8 cellular contexts compared by ENCODE assay signal in genomic region chr3:187139126-187139894, GRCh38. TPM values are rescaled to one million over a fixed set of nuclear protein-coding genes. Genes with fewer than 3 reads are reported as not detected.
A peak's percentile ranks its signal among the peaks of the same experiment; 100 is the strongest.
DNase-seq lines count a peak whose midpoint lies in the region; ATAC-seq and TF ChIP-seq lines count a peak whose summit lies in the region.

Gene RPL39L, minus strand, starts transcription at chr3:187139496. Its CDS starts 18,196 bp downstream, at chr3:187121300.

- TF ChIP-seq POLR2A in Raji (IDR thresholded peaks at IDR 0.05; ENCODE audit: insufficient read depth, low read depth, low read length) = peak; percentile 85

- H3K9me3 Mint-ChIP-seq in osteocyte (ENCODE audit: unreplicated experiment) = no peaks in the 10 kb centered on the region

- H3K27ac ChIP-seq in thoracic aorta = peak within 1 kb of the TSS; percentile 36 to 73

- peak within 1 kb of the TSS; percentile 89 for H3K4me3 Mint-ChIP-seq in osteocyte (ENCODE audit: unreplicated experiment)

- H3K27me3 ChIP-seq in thoracic aorta (replicated peaks; ENCODE audit: insufficient read depth) = no peaks in the 10 kb centered on the region

- peaks cover 13% of the 10 kb centered on the region for H3K4me1 Mint-ChIP-seq in osteocyte (ENCODE audit: unreplicated experiment)

- peak; percentile 94 for ATAC-seq in GM21367 (IDR thresholded peaks at IDR 0.05; ENCODE audit: unreplicated experiment)
- peak; percentile 91 for ATAC-seq in thoracic aorta (ENCODE audit: insufficient number of reproducible peaks, low FRiP score, low read depth)

- peak within 1 kb of the TSS; percentile 78 for H3K4me3 ChIP-seq in thoracic aorta

- peaks cover 0 to 6% of the 10 kb centered on the region in 2 donors for H3K4me1 ChIP-seq in thoracic aorta (ENCODE audit: control insufficient read depth in 1 of 2, low read depth in 2 of 2)

- DNase-seq in DMS 273 treated with DMSO at 0.1 percent for 48 hours (lab: John Stamatoyannopoulos, UW) = peak; percentile 38
- peak in 54 of 76 experiments; percentile 1 to 70 (median 43) for DNase-seq in HUDEP-2 (lab: John Stamatoyannopoulos, UW; ENCODE audit: unreplicated experiment in 76 of 76)
- peak; percentile 79 to 90 (median 84) for DNase-seq in activated naive CD4-positive, alpha-beta T cell (lab: John Stamatoyannopoulos, UW)
- peak; percentile 47 for DNase-seq in glomerular endothelial cell (ENCODE audit: extremely low read depth, low read depth, low spot score)
- peak; percentile 95 for DNase-seq in osteocyte (ENCODE audit: extremely low spot score, unreplicated experiment)
- DNase-seq in thoracic aorta (ENCODE audit: low spot score) = peak; percentile 21

- H3K27me3 Mint-ChIP-seq in osteocyte (ENCODE audit: unreplicated experiment) = peaks cover 15% of the 10 kb centered on the region

- TF ChIP-seq CTCF in osteocyte (IDR thresholded peaks at IDR 0.05) (peak; percentile 98), thoracic aorta (IDR thresholded peaks at IDR 0.05) (peak; percentile 88)

- no peaks in the 10 kb centered on the region for H3K9me3 ChIP-seq in thoracic aorta

- H3K36me3 ChIP-seq in thoracic aorta = no peaks in the 10 kb centered on the region

- H3K27ac Mint-ChIP-seq in osteocyte (ENCODE audit: unreplicated experiment) = peak within 1 kb of the TSS; percentile 91

- H3K36me3 Mint-ChIP-seq in osteocyte (ENCODE audit: unreplicated experiment) = peaks cover 9% of the 10 kb centered on the region

RNA-seq across cellular contexts. Expression of gene RPL39L, which starts in this region (rescaled TPM):
- total RNA-seq in glomerular endothelial cell (14.7 and 19.3 TPM in 2 replicates), osteocyte (16.6 and 19.5 TPM in 2 replicates), thoracic aorta (10 to 100 TPM; 20.0 to 23.1 TPM)

Comparison
In these comparisons a context has a peak if more than half of its experiments do, and no peak if none do; other contexts are left out.
1. Peak in every context shown above with its lines: DNase-seq, ATAC-seq, H3K4me3 ChIP-seq and H3K27ac ChIP-seq.
2. DNase-seq: peak in every context shown above with its lines; median percentile 95 in osteocyte; 84 in activated naive CD4-positive, alpha-beta T cell; 47 in glomerular endothelial cell; 43 in HUDEP-2; 38 in DMS 273 treated with DMSO at 0.1 percent for 48 hours; 21 in thoracic aorta.